Comparison of ENCODE assay signal across 8 cellular contexts in the genomic region with DNA sequence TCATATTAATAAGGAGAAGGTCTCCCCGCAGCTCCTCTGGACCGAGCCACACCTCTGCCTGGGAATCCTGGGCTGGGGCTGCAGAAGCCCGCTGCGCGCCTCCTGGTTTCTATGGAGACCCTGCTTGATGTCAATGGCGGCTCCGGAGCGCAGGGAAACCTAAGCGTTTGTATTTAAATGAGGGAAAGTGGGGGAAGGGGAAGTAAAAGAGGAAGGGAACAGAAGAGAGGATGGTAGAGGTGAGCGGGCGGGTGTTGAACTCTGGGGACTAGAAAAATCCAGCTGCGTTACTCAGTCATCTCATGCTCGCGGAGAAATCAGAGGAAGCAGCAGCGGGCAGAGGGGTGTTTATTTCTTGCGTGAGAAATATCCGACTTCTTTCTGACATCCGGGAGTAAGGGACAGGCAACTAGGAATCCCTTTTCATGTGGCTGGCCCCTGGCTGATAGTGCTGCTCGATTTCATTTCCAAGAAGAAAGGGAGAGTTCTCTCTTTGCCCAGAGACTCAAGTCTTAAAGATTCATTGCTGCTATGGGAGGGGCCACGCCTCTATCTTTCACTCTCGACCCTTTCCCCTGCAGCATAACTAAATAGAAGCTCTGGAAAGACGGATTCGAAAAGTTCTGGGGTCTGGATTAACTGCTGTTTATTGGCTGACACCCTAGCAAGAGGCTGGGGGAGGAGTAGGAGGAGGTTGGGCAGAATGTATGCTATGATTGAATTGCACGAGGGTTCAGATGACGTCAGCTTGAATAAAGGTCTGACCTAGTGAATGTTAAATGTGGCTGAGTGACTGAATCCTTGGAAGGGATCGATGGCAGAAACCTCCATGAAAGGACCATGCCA.
DNase-seq lines count a peak whose midpoint lies in the region; ATAC-seq and TF ChIP-seq lines count a peak whose summit lies in the region.

No MANE protein-coding gene starts in this region.

- DNase-seq in AG08395 (ENCODE audit: low spot score), result peak; percentile 31
- peak; percentile 19 for DNase-seq in NCI-H446 treated with DMSO at 0.1 percent for 48 hours (lab: John Stamatoyannopoulos, UW)
- DNase-seq in activated naive CD8-positive, alpha-beta T cell treated with anti-CD3 and anti-CD28 coated beads for 36 hours, result peak; percentile 7
- peak in 4 of 5 donors; percentile 14 to 61 (median 34) for DNase-seq in heart left ventricle
- peak in 3 of 5 donors; percentile 16 to 40 (median 27) for DNase-seq in ovary
- DNase-seq in Kasumi-1 (lab: John Stamatoyannopoulos, UW), result no peak
- no peak for DNase-seq in GF-D8 (lab: John Stamatoyannopoulos, UW)

- H3K27me3 Mint-ChIP-seq in activated naive CD8-positive, alpha-beta T cell treated with anti-CD3 and anti-CD28 coated beads for 36 hours, result peaks cover 61% of the 10 kb centered on the region

- no peaks in the 10 kb centered on the region for H3K9me3 Mint-ChIP-seq in activated naive CD8-positive, alpha-beta T cell treated with anti-CD3 and anti-CD28 coated beads for 36 hours

- H3K36me3 ChIP-seq in heart left ventricle (no peaks in the 10 kb centered on the region), ovary (no peaks in the 10 kb centered on the region)

- TF ChIP-seq CTCF in heart left ventricle (IDR thresholded peaks at IDR 0.05), result no peak
- no peak for TF ChIP-seq CTCF in ovary (IDR thresholded peaks at IDR 0.05)

- WGBS in heart left ventricle, 4 donors, result 0 to 1% (median 1%) methylated on average over 26 of the region's 26 CpGs
- 0 to 1% (median 0%) methylated on average over 26 of the region's 26 CpGs for WGBS in ovary, 3 donors

- H3K4me3 ChIP-seq in heart left ventricle (peak overlapping the region; percentile 18 to 67 (median 52)), ovary (peak overlapping the region; percentile 39)

- H3K27ac ChIP-seq in heart left ventricle, result peak overlapping the region in 9 of 12 donors; percentile 13 to 65 (median 41)
- no peak overlapping the region for H3K27ac ChIP-seq in ovary

- H3K36me3 Mint-ChIP-seq in activated naive CD8-positive, alpha-beta T cell treated with anti-CD3 and anti-CD28 coated beads for 36 hours, result no peaks in the 10 kb centered on the region

- H3K27me3 ChIP-seq in heart left ventricle (peaks cover 0 to 3% (median 0%) of the 10 kb centered on the region in 9 donors), ovary (no peaks in the 10 kb centered on the region)

- no peak for TF ChIP-seq POLR2A in heart left ventricle (IDR thresholded peaks at IDR 0.05)
- no peak for TF ChIP-seq POLR2A in ovary (IDR thresholded peaks at IDR 0.05)

- H3K27ac Mint-ChIP-seq in activated naive CD8-positive, alpha-beta T cell treated with anti-CD3 and anti-CD28 coated beads for 36 hours, result peak overlapping the region; percentile 21

- H3K9me3 ChIP-seq in heart left ventricle (peaks cover 0 to 7% (median 0%) of the 10 kb centered on the region in 12 donors), ovary (no peaks in the 10 kb centered on the region)

- peak overlapping the region; percentile 83 for H3K4me3 Mint-ChIP-seq in activated naive CD8-positive, alpha-beta T cell treated with anti-CD3 and anti-CD28 coated beads for 36 hours

- peak; percentile 34 for ATAC-seq in GM21423 (IDR thresholded peaks at IDR 0.05; ENCODE audit: unreplicated experiment)
- peak; percentile 27 to 70 (median 66) for ATAC-seq in heart left ventricle

- peaks cover 23% of the 10 kb centered on the region for H3K4me1 Mint-ChIP-seq in activated naive CD8-positive, alpha-beta T cell treated with anti-CD3 and anti-CD28 coated beads for 36 hours

- intact Hi-C loops in heart left ventricle (cut with DNase I), result loop anchor here in 5 of 10 donors (10.0 kb wide), 2 partner anchors 128 to 182 kb away; no protein-coding TSS in a partner anchor
- intact Hi-C loops in ovary (cut with DNase I), result no loop called here

- no peak for TF ChIP-seq EP300 in ovary (IDR thresholded peaks at IDR 0.05)

- H3K4me1 ChIP-seq in heart left ventricle (peaks cover 0 to 22% (median 10%) of the 10 kb centered on the region in 12 donors), ovary (ENCODE audit: insufficient read depth) (no peaks in the 10 kb centered on the region)

Comparison
In these comparisons a context has a peak if more than half of its experiments do, and no peak if none do; other contexts are left out.
1. DNase-seq: peak in AG08395 (single experiment), NCI-H446 treated with DMSO at 0.1 percent for 48 hours (single experiment), activated naive CD8-positive, alpha-beta T cell treated with anti-CD3 and anti-CD28 coated beads for 36 hours (single experiment), heart left ventricle (4 of 5) and ovary (3 of 5); none in Kasumi-1 (0 of 2) and GF-D8 (single experiment).
2. H3K27ac ChIP-seq: peak in heart left ventricle (9 of 12); none in ovary (0 of 2).